3 cellular contexts compared by ENCODE assay signal in genomic region chr12:53378705-53379388, GRCh38.
A peak's percentile ranks its signal among the peaks of the same experiment; 100 is the strongest.
TF ChIP-seq lines count a peak whose summit lies in the region.

No MANE protein-coding gene starts in this region.

TF ChIP-seq in HEK293T, 16 proteins besides CTCF, POLR2A, EP300 and RAD21:
- TF ChIP-seq NFRKB (IDR thresholded peaks at IDR 0.05) = no peak
- no peak for TF ChIP-seq BHLHE40 (IDR thresholded peaks at IDR 0.05; ENCODE audit: borderline replicate concordance)
- TF ChIP-seq FOXM1 (IDR thresholded peaks at IDR 0.05; ENCODE audit: borderline replicate concordance) = no peak
- TF ChIP-seq LEF1 (IDR thresholded peaks at IDR 0.05; ENCODE audit: borderline replicate concordance) = no peak
- TF ChIP-seq TARDBP (IDR thresholded peaks at IDR 0.05) = no peak
- no peak for TF ChIP-seq SP1 (IDR thresholded peaks at IDR 0.05)
- TF ChIP-seq L3MBTL2 (conservative IDR thresholded peaks at IDR 0.05) = peak; percentile 92; the same call in 1 of the 2 replicates

TF ChIP-seq in WTC11, 78 proteins besides CTCF, POLR2A, EP300 and RAD21 (continues in another document):
- TF ChIP-seq FOXP4 (CRISPR knock-in tag; IDR thresholded peaks at IDR 0.05) (no peak), ZNF232 (CRISPR knock-in tag; IDR thresholded peaks at IDR 0.05) (peak; percentile 23; the same call in 1 of the 2 replicates), E2F5 (CRISPR knock-in tag; IDR thresholded peaks at IDR 0.05) (0 out of 2 replicates have a peak, but pooled peaks have one; percentile 43), ZSCAN18 (CRISPR knock-in tag; IDR thresholded peaks at IDR 0.05) (no peak), ZNF281 (CRISPR knock-in tag; IDR thresholded peaks at IDR 0.05) (no peak), KAT7 (CRISPR knock-in tag; IDR thresholded peaks at IDR 0.05; ENCODE audit: borderline replicate concordance) (no peak), USF1 (CRISPR knock-in tag; IDR thresholded peaks at IDR 0.05) (0 out of 2 replicates have a peak, but pooled peaks have one; percentile 24), ARID4B (CRISPR knock-in tag; IDR thresholded peaks at IDR 0.05; ENCODE audit: borderline replicate concordance) (no peak), GRHL2 (CRISPR knock-in tag; IDR thresholded peaks at IDR 0.05; ENCODE audit: insufficient replicate concordance, severe bottlenecking) (no peak)

TF ChIP-seq in HepG2, 621 proteins besides CTCF, POLR2A, EP300 and RAD21 (continues in another document):
- no peak for TF ChIP-seq NAIF1 (CRISPR knock-in tag; IDR thresholded peaks at IDR 0.05; ENCODE audit: borderline replicate concordance)
- TF ChIP-seq RFXANK (CRISPR knock-in tag; IDR thresholded peaks at IDR 0.05) = no peak
- no peak for TF ChIP-seq ZBED4 (CRISPR knock-in tag; IDR thresholded peaks at IDR 0.05; ENCODE audit: borderline replicate concordance)
- TF ChIP-seq ATF5 (CRISPR knock-in tag; IDR thresholded peaks at IDR 0.05; ENCODE audit: low read depth) = no peak
- TF ChIP-seq HNF1B (CRISPR knock-in tag; IDR thresholded peaks at IDR 0.05) = 0 out of 2 replicates have a peak, but pooled peaks have one; percentile 18
- TF ChIP-seq SRSF4 (IDR thresholded peaks at IDR 0.05; ENCODE audit: low read depth, low read length, poor library complexity, severe bottlenecking) = no peak
- TF ChIP-seq REST (IDR thresholded peaks at IDR 0.05; ENCODE audit: borderline replicate concordance in 1 of 2, low read depth in 1 of 2, low read length in 2 of 2) = no peak
- TF ChIP-seq ZNF143 (CRISPR knock-in tag; IDR thresholded peaks at IDR 0.05) = peak; percentile 9; the same call in 1 of the 2 replicates
- 0 out of 2 replicates have a peak, but pooled peaks have one; percentile 53 for TF ChIP-seq ZNF772 (CRISPR knock-in tag; IDR thresholded peaks at IDR 0.05)
- no peak for TF ChIP-seq ZNF749 (CRISPR knock-in tag; IDR thresholded peaks at IDR 0.05; ENCODE audit: borderline replicate concordance)
- no peak for TF ChIP-seq MAFF (IDR thresholded peaks at IDR 0.05; ENCODE audit: low read depth, low read length)
- no peak for TF ChIP-seq ZNF678 (CRISPR knock-in tag; IDR thresholded peaks at IDR 0.05)
- TF ChIP-seq ZNF407 (CRISPR knock-in tag; IDR thresholded peaks at IDR 0.05; ENCODE audit: not compliant biosample characterization) = peak; percentile 25
- TF ChIP-seq HOXA5 (CRISPR knock-in tag; IDR thresholded peaks at IDR 0.05) = no peak
- TF ChIP-seq NFYB (CRISPR knock-in tag; IDR thresholded peaks at IDR 0.05) = no peak
- TF ChIP-seq ZNF710 (CRISPR knock-in tag; IDR thresholded peaks at IDR 0.05; ENCODE audit: borderline replicate concordance) = no peak
- TF ChIP-seq TCF7 (IDR thresholded peaks at IDR 0.05; ENCODE audit: low read depth) = no peak
- TF ChIP-seq ZNF740 (CRISPR knock-in tag; IDR thresholded peaks at IDR 0.05) = 0 out of 2 replicates have a peak, but pooled peaks have one; percentile 22
